ENCODE assay signal across 8 cellular contexts in genomic region chr14:78164226-78164853, GRCh38. TPM values are rescaled to one million over a fixed set of nuclear protein-coding genes. Genes with fewer than 3 reads are reported as not detected.
DNase-seq lines count a peak whose midpoint lies in the region; ATAC-seq and TF ChIP-seq lines count a peak whose summit lies in the region.

No MANE protein-coding gene starts in this region.

- H3K27ac ChIP-seq in RWPE1, result no peak overlapping the region

- ATAC-seq in GM18520 (IDR thresholded peaks at IDR 0.05; ENCODE audit: unreplicated experiment) (no peak), HG02852 (IDR thresholded peaks at IDR 0.05; ENCODE audit: unreplicated experiment) (no peak)

- POLR2A ChIA-PET in RWPE1 (lab: Yijun Ruan, JAX; ENCODE audit: low non-redundant PET), result no interaction called here

- TF ChIP-seq CTCF in RWPE1 (conservative IDR thresholded peaks at IDR 0.05; ENCODE audit: low read depth), result no peak; the same call in 1 of the 2 replicates

- DNase-seq in NK-92 treated with Interleukin-12 subunit alpha and Interleukin-12 subunit beta, amount 100 ng/mL, for 24 hours (lab: John Stamatoyannopoulos, UW), result peak; percentile 6
- DNase-seq in NK-92 (lab: John Stamatoyannopoulos, UW; ENCODE audit: unreplicated experiment), result no peak
- DNase-seq in HT-29 (ENCODE audit: low spot score), result peak; percentile 34
- DNase-seq in RWPE1 (ENCODE audit: low spot score), result peak; percentile 26
- peak; percentile 81 for DNase-seq in islet precursor cell
- DNase-seq in A172 (ENCODE audit: low spot score), result no peak

- CTCF ChIA-PET in RWPE1 (lab: Yijun Ruan, JAX), result no interaction called here

RNA-seq across cellular contexts. Expression of gene NRXN3, which starts 5.8 kb away (rescaled TPM):
- not detected in 2 replicates for total RNA-seq in HT-29 (2014; rRNA removed; shearing (Covaris generic))
- total RNA-seq in A172 (2014; rRNA removed; shearing (Covaris generic)), result 0.59 and 0.74 TPM in 2 replicates

Comparison
In these comparisons a context has a peak if more than half of its experiments do, and no peak if none do; other contexts are left out.
1. DNase-seq: peak in NK-92 treated with Interleukin-12 subunit alpha and Interleukin-12 subunit beta, amount 100 ng/mL, for 24 hours (single experiment), HT-29 (single experiment), RWPE1 (single experiment) and islet precursor cell (single experiment); none in NK-92 (single experiment) and A172 (single experiment).